Comparison of ENCODE assay signal across 24 cellular contexts in genomic region chr11:2555376-2555775, GRCh38.
DNase-seq lines count a peak whose midpoint lies in the region; ATAC-seq and TF ChIP-seq lines count a peak whose summit lies in the region.
"Had no signal": no experiment of that assay in that cellular context is flagged by ENCODE, and none has a peak within 500 bp of the region (broad histone marks: within the 10 kb centered on the region; RNA-seq: fewer than 3 reads in every experiment).

No MANE protein-coding gene starts in this region.

- H3K4me3 ChIP-seq in hepatocyte (no peak overlapping the region), neuronal stem cell (ENCODE audit: low read length in 2 of 2) (no peak overlapping the region), aorta (ENCODE audit: low read length in 2 of 2) (no peak overlapping the region)
- H3K4me3 ChIP-seq in naive thymus-derived CD4-positive, alpha-beta T cell (ENCODE audit: low read length): no peak overlapping the region
- H3K4me3 ChIP-seq: A549, dorsolateral prefrontal cortex, psoas muscle had no signal

- H3K27ac ChIP-seq in hepatocyte (peak overlapping the region; percentile 57), neuronal stem cell (replicated peaks; ENCODE audit: low read length) (no peak overlapping the region), aorta (ENCODE audit: low read depth in 1 of 2, low read length in 2 of 2) (no peak overlapping the region)
- H3K27ac ChIP-seq in naive thymus-derived CD4-positive, alpha-beta T cell (ENCODE audit: low read depth, low read length): no peak overlapping the region
- H3K27ac ChIP-seq: A549, brain microvascular endothelial cell, dorsolateral prefrontal cortex, psoas muscle, RWPE1 had no signal

- H4K91ac ChIP-seq in neuronal stem cell (ENCODE audit: low read depth, low read length, poor library complexity): no peak overlapping the region

- peak overlapping the region; percentile 78 for H2AK5ac ChIP-seq in neuronal stem cell (ENCODE audit: low read depth, low read length)

- no peaks in the 10 kb centered on the region for H3K36me3 ChIP-seq in hepatocyte (replicated peaks; ENCODE audit: insufficient read depth, low read depth)
- no peaks in the 10 kb centered on the region for H3K36me3 ChIP-seq in neuronal stem cell (replicated peaks in 1 of 2; ENCODE audit: control insufficient read depth in 2 of 2, insufficient read depth in 2 of 2, low read length in 2 of 2)
- H3K36me3 ChIP-seq in aorta (ENCODE audit: control insufficient read depth in 1 of 2, insufficient read depth in 2 of 2, low read length in 1 of 2): no peaks in the 10 kb centered on the region
- no peaks in the 10 kb centered on the region for H3K36me3 ChIP-seq in naive thymus-derived CD4-positive, alpha-beta T cell (ENCODE audit: control insufficient read depth in 2 of 3, insufficient read depth in 3 of 3, low read length in 3 of 3)
- H3K36me3 ChIP-seq: brain microvascular endothelial cell had no signal

- peak overlapping the region; percentile 6 for H2BK5ac ChIP-seq in neuronal stem cell (ENCODE audit: low read length)

- H3K4me1 Mint-ChIP-seq in activated naive CD8-positive, alpha-beta T cell treated with anti-CD3 and anti-CD28 coated beads, Interleukin-2, amount 10 ng/mL, durations not matched to agents 7 days and 5 days: peaks cover 2% of the 10 kb centered on the region
- peaks cover 2% of the 10 kb centered on the region for H3K4me1 Mint-ChIP-seq in activated naive CD8-positive, alpha-beta T cell treated with anti-CD3 and anti-CD28 coated beads, Interleukin-2, amount 50 U/mL, for 24 hours
- H3K4me1 Mint-ChIP-seq in naive thymus-derived CD4-positive, alpha-beta T cell: peaks cover 0 to 41% (median 35%) of the 10 kb centered on the region in 7 donors

- H3K36me3 Mint-ChIP-seq in activated naive CD8-positive, alpha-beta T cell treated with anti-CD3 and anti-CD28 coated beads, Interleukin-2, amount 10 ng/mL, durations not matched to agents 7 days and 5 days: no peaks in the 10 kb centered on the region
- H3K36me3 Mint-ChIP-seq in activated naive CD8-positive, alpha-beta T cell treated with anti-CD3 and anti-CD28 coated beads, Interleukin-2, amount 50 U/mL, for 24 hours (ENCODE audit: low read depth): no peaks in the 10 kb centered on the region
- peaks cover 0 to 14% (median 12%) of the 10 kb centered on the region in 5 donors for H3K36me3 Mint-ChIP-seq in naive thymus-derived CD4-positive, alpha-beta T cell

- H3K4me3 Mint-ChIP-seq in activated naive CD8-positive, alpha-beta T cell treated with anti-CD3 and anti-CD28 coated beads, Interleukin-2, amount 10 ng/mL, durations not matched to agents 7 days and 5 days: no peak overlapping the region
- no peak overlapping the region for H3K4me3 Mint-ChIP-seq in activated naive CD8-positive, alpha-beta T cell treated with anti-CD3 and anti-CD28 coated beads, Interleukin-2, amount 50 U/mL, for 24 hours
- no peak overlapping the region for H3K4me3 Mint-ChIP-seq in naive thymus-derived CD4-positive, alpha-beta T cell
- H3K4me3 Mint-ChIP-seq: activated T-cell treated with anti-CD3 and anti-CD28 coated beads, Interleukin-2, amount 50 U/mL, for 4 hours; CD8-positive, alpha-beta T cell; T-cell had no signal

- no peak overlapping the region for H4K8ac ChIP-seq in neuronal stem cell (ENCODE audit: low read depth, low read length)

- no peak overlapping the region for H2BK12ac ChIP-seq in neuronal stem cell (ENCODE audit: low read length)

- no peaks in the 10 kb centered on the region for H3K27me3 Mint-ChIP-seq in activated naive CD8-positive, alpha-beta T cell treated with anti-CD3 and anti-CD28 coated beads, Interleukin-2, amount 10 ng/mL, durations not matched to agents 7 days and 5 days
- H3K27me3 Mint-ChIP-seq in activated naive CD8-positive, alpha-beta T cell treated with anti-CD3 and anti-CD28 coated beads, Interleukin-2, amount 50 U/mL, for 24 hours: no peaks in the 10 kb centered on the region
- H3K27me3 Mint-ChIP-seq in naive thymus-derived CD4-positive, alpha-beta T cell: no peaks in the 10 kb centered on the region
- H3K27me3 Mint-ChIP-seq: T-cell had no signal

- no peaks in the 10 kb centered on the region for H3K9me3 ChIP-seq in hepatocyte (ENCODE audit: low read depth)
- H3K9me3 ChIP-seq in neuronal stem cell (replicated peaks in 1 of 2; ENCODE audit: control insufficient read depth in 2 of 2, insufficient read depth in 1 of 2, low read depth in 1 of 2, low read length in 2 of 2): peaks cover 0 to 2% of the 10 kb centered on the region in 2 donors
- no peaks in the 10 kb centered on the region for H3K9me3 ChIP-seq in aorta (ENCODE audit: control insufficient read depth, low read length)
- H3K9me3 ChIP-seq in naive thymus-derived CD4-positive, alpha-beta T cell (ENCODE audit: control insufficient read depth in 2 of 3, low read length in 3 of 3): no peaks in the 10 kb centered on the region
- H3K9me3 ChIP-seq: A549, psoas muscle had no signal

- peak overlapping the region; percentile 47 for H3K14ac ChIP-seq in neuronal stem cell (ENCODE audit: low read length)

- no peak for ATAC-seq in activated naive CD8-positive, alpha-beta T cell treated with anti-CD3 and anti-CD28 coated beads, Interleukin-2, amount 10 ng/mL, durations not matched to agents 7 days and 5 days (ENCODE audit: low read depth)
- no peak for ATAC-seq in activated naive CD8-positive, alpha-beta T cell treated with anti-CD3 and anti-CD28 coated beads, Interleukin-2, amount 50 U/mL, for 24 hours
- ATAC-seq in aorta (ENCODE audit: low FRiP score): no peak
- ATAC-seq in HG02610 (IDR thresholded peaks at IDR 0.05; ENCODE audit: unreplicated experiment): no peak
- ATAC-seq in naive thymus-derived CD4-positive, alpha-beta T cell: no peak
- no peak for ATAC-seq in HG02973 (IDR thresholded peaks at IDR 0.05; ENCODE audit: unreplicated experiment)
- ATAC-seq: A549; activated T-cell treated with anti-CD3 and anti-CD28 coated beads, Interleukin-2, amount 50 U/mL, for 4 hours; CD8-positive, alpha-beta T cell; psoas muscle; T-cell had no signal

- no peaks in the 10 kb centered on the region for H3K27me3 ChIP-seq in hepatocyte
- peaks cover 0 to 9% (median 0%) of the 10 kb centered on the region in 3 experiments for H3K27me3 ChIP-seq in neuronal stem cell (ENCODE audit: control insufficient read depth in 3 of 3, insufficient read depth in 3 of 3, low read depth in 1 of 3, low read length in 3 of 3)
- H3K27me3 ChIP-seq in aorta (ENCODE audit: control insufficient read depth in 1 of 2, insufficient read depth in 2 of 2, low read length in 1 of 2): no peaks in the 10 kb centered on the region
- no peaks in the 10 kb centered on the region for H3K27me3 ChIP-seq in naive thymus-derived CD4-positive, alpha-beta T cell (ENCODE audit: control insufficient read depth in 2 of 2, insufficient read depth in 2 of 2, low read length in 2 of 2)

- WGBS in hepatocyte (ENCODE audit: low lambda C conversion rate, missing lambda C conversion rate): 63% methylated on average over 11 of the region's 11 CpGs
- WGBS in neuronal stem cell (ENCODE audit: extremely low coverage in 2 of 2, insufficient read length in 2 of 2, insufficient replicate concordance in 1 of 2), 2 donors: no CpG with 5 or more reads among the region's 11 CpGs
- 93 to 96% methylated on average over 11 of the region's 11 CpGs for WGBS in aorta, 2 donors

- H4K20me1 ChIP-seq in hepatocyte (ENCODE audit: insufficient read depth, poor library complexity, severe bottlenecking): no peaks in the 10 kb centered on the region

- no peak overlapping the region for H3K4ac ChIP-seq in neuronal stem cell (ENCODE audit: low read length)

- TF ChIP-seq CTCF in hepatocyte (IDR thresholded peaks at IDR 0.05; ENCODE audit: poor library complexity): no peak

- H3K4me1 ChIP-seq in hepatocyte (ENCODE audit: insufficient read depth) (peaks cover 14% of the 10 kb centered on the region), neuronal stem cell (ENCODE audit: control insufficient read depth in 2 of 2, insufficient read depth in 1 of 2, low read depth in 1 of 2, low read length in 2 of 2) (peaks cover 0 to 6% of the 10 kb centered on the region in 2 donors), aorta (ENCODE audit: control insufficient read depth in 1 of 2, insufficient read depth in 2 of 2, low read length in 2 of 2) (no peaks in the 10 kb centered on the region)
- H3K4me1 ChIP-seq in naive thymus-derived CD4-positive, alpha-beta T cell (ENCODE audit: control insufficient read depth in 2 of 2, insufficient read depth in 2 of 2, low read length in 2 of 2): no peaks in the 10 kb centered on the region
- H3K4me1 ChIP-seq: A549, psoas muscle had no signal

- H3K9me3 Mint-ChIP-seq in activated naive CD8-positive, alpha-beta T cell treated with anti-CD3 and anti-CD28 coated beads, Interleukin-2, amount 10 ng/mL, durations not matched to agents 7 days and 5 days: no peaks in the 10 kb centered on the region
- no peaks in the 10 kb centered on the region for H3K9me3 Mint-ChIP-seq in activated naive CD8-positive, alpha-beta T cell treated with anti-CD3 and anti-CD28 coated beads, Interleukin-2, amount 50 U/mL, for 24 hours
- H3K9me3 Mint-ChIP-seq in naive thymus-derived CD4-positive, alpha-beta T cell: peaks cover 0 to 2% (median 0%) of the 10 kb centered on the region in 11 donors
- H3K9me3 Mint-ChIP-seq: activated T-cell treated with anti-CD3 and anti-CD28 coated beads, Interleukin-2, amount 50 U/mL, for 4 hours; CD8-positive, alpha-beta T cell; T-cell had no signal

- intact Hi-C loops in aorta (cut with DNase I): no loop called here
- intact Hi-C loops in naive thymus-derived CD4-positive, alpha-beta T cell (cut with micrococcal nuclease): no loop called here

- CTCF ChIA-PET in naive thymus-derived CD4-positive, alpha-beta T cell (lab: Charles Lee): no interaction called here

- no peak overlapping the region for H3K23ac ChIP-seq in neuronal stem cell (ENCODE audit: low read depth, low read length, poor library complexity)

- no peaks in the 10 kb centered on the region for H3K79me1 ChIP-seq in neuronal stem cell (ENCODE audit: low read depth, low read length)

- H2BK120ac ChIP-seq in neuronal stem cell (ENCODE audit: low read depth, low read length): no peak overlapping the region

- DNase-seq in activated naive CD8-positive, alpha-beta T cell treated with anti-CD3 and anti-CD28 coated beads, Interleukin-2, amount 10 ng/mL, durations not matched to agents 7 days and 5 days: peak; percentile 13
- no peak for DNase-seq in activated naive CD8-positive, alpha-beta T cell treated with anti-CD3 and anti-CD28 coated beads, Interleukin-2, amount 50 U/mL, for 24 hours
- DNase-seq in hepatocyte (ENCODE audit: low spot score) (no peak), neuronal stem cell (ENCODE audit: low spot score) (no peak), aorta (peak; percentile 30 to 71)
- DNase-seq in naive thymus-derived CD4-positive, alpha-beta T cell: no peak
- DNase-seq: activated CD4-positive, alpha-beta T cell treated with anti-CD3 and anti-CD28 coated beads, Interleukin-2, amount 50 U/mL, for 1 hour; activated T-cell treated with anti-CD3 and anti-CD28 coated beads, Interleukin-2, amount 50 U/mL, for 4 hours; amniotic stem cell; brain microvascular endothelial cell; CD8-positive, alpha-beta T cell; KBM-7; mammary epithelial cell; NCI-H1105; NCI-H187 treated with DMSO at 0.1 percent for 48 hours; NCI-H510A treated with DMSO at 0.1 percent for 48 hours; stimulated activated naive CD4-positive, alpha-beta T cell had no signal

- H3K4me2 ChIP-seq in hepatocyte (no peak overlapping the region), neuronal stem cell (ENCODE audit: insufficient read depth, low read length, poor library complexity, severe bottlenecking) (no peak overlapping the region)
- H3K4me2 ChIP-seq: A549 had no signal

- no peaks in the 10 kb centered on the region for H3K79me2 ChIP-seq in hepatocyte

- no peak overlapping the region for H2AFZ ChIP-seq in hepatocyte
- H2AFZ ChIP-seq in neuronal stem cell (ENCODE audit: low read length): no peak overlapping the region

- H2BK15ac ChIP-seq in neuronal stem cell (ENCODE audit: low read length): peak overlapping the region; percentile 91

- H3K18ac ChIP-seq in neuronal stem cell (ENCODE audit: low read length): peak overlapping the region; percentile 27

- POLR2A ChIA-PET in activated naive CD8-positive, alpha-beta T cell treated with anti-CD3 and anti-CD28 coated beads, Interleukin-2, amount 10 ng/mL, durations not matched to agents 7 days and 5 days (lab: Charles Lee): no interaction called here
- POLR2A ChIA-PET in naive thymus-derived CD4-positive, alpha-beta T cell (lab: Charles Lee): no interaction called here

- no peak overlapping the region for H3K27ac Mint-ChIP-seq in activated naive CD8-positive, alpha-beta T cell treated with anti-CD3 and anti-CD28 coated beads, Interleukin-2, amount 10 ng/mL, durations not matched to agents 7 days and 5 days
- no peak overlapping the region for H3K27ac Mint-ChIP-seq in activated naive CD8-positive, alpha-beta T cell treated with anti-CD3 and anti-CD28 coated beads, Interleukin-2, amount 50 U/mL, for 24 hours
- no peak overlapping the region for H3K27ac Mint-ChIP-seq in naive thymus-derived CD4-positive, alpha-beta T cell
- H3K27ac Mint-ChIP-seq: CD8-positive, alpha-beta T cell; T-cell had no signal

- H3K9me2 ChIP-seq in hepatocyte (replicated peaks; ENCODE audit: insufficient read depth): no peaks in the 10 kb centered on the region

- no peak overlapping the region for H3K9ac ChIP-seq in neuronal stem cell (ENCODE audit: low read depth, low read length, poor library complexity)

Comparison
In these comparisons a context has a peak if more than half of its experiments do, and no peak if none do; other contexts are left out.
1. DNase-seq: peak in activated naive CD8-positive, alpha-beta T cell treated with anti-CD3 and anti-CD28 coated beads, Interleukin-2, amount 10 ng/mL, durations not matched to agents 7 days and 5 days (single experiment) and aorta (2 of 2); none in activated naive CD8-positive, alpha-beta T cell treated with anti-CD3 and anti-CD28 coated beads, Interleukin-2, amount 50 U/mL, for 24 hours (single experiment), hepatocyte (single experiment), neuronal stem cell (single experiment) and naive thymus-derived CD4-positive, alpha-beta T cell (0 of 9).